Comparison of ENCODE assay signal across 14 cellular contexts in the genomic region with DNA sequence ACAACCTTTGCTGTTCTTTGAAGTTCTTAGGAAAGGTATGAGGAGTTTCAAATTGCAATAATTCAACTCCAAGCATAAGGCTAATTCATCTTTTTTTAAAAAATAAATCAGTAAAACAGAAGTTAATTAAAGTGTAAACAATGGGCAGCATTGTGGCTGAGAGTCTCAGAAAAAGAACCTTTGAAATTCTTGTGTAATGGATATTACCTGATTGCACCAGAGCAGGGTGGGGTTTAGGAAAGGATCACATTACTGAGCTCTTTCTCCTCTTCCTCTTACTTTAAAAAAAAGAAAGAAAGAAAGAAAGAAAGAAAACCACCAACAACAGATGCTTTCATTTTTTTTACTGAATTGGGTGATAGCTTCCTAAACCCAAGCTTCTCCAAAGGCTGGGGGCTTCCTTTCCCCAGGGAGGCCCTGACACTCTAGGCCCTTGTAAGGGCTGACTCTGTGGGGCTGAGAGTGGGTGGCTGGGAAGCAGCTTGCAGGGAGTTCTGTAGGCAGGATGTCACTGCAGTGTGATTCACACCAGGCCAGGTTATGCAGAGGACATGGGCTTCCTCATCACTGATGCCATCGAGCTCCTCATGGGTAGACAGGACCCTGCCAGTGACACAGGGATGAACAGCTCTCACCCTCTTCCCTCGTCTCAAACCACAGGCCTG.
DNase-seq lines count a peak whose midpoint lies in the region; ATAC-seq and TF ChIP-seq lines count a peak whose summit lies in the region.
"Had no signal": no experiment of that assay in that cellular context is flagged by ENCODE, and none has a peak within 500 bp of the region (broad histone marks: within the 10 kb centered on the region; RNA-seq: fewer than 3 reads in every experiment).

No MANE protein-coding gene starts in this region.

- WGBS in H9 (ENCODE audit: extremely low coverage, insufficient read length, low lambda C conversion rate) = no CpG with 5 or more reads among the region's 2 CpGs

- TF ChIP-seq CTCF in Calu3 (IDR thresholded peaks at IDR 0.05; ENCODE audit: unreplicated experiment) = no peak
- TF ChIP-seq CTCF in H9 (conservative IDR thresholded peaks at IDR 0.05) = no peak
- TF ChIP-seq CTCF in mucosa of descending colon (IDR thresholded peaks at IDR 0.05) = no peak

- H3K36me3 ChIP-seq in mucosa of descending colon (ENCODE audit: low read depth) = no peaks in the 10 kb centered on the region
- H3K36me3 ChIP-seq: ascending aorta, neutrophil had no signal

- H2BK120ac ChIP-seq in H9 (ENCODE audit: low read depth, low read length, poor library complexity, severe bottlenecking) = no peak overlapping the region

- no peak overlapping the region for H2BK5ac ChIP-seq in H9 (ENCODE audit: insufficient read length, low read length)

- H2BK20ac ChIP-seq in H9 (ENCODE audit: low read depth, low read length, poor library complexity, severe bottlenecking) = no peak overlapping the region

- H4K8ac ChIP-seq in H9 (replicated peaks; ENCODE audit: insufficient read length, low read depth, low read length) = no peak overlapping the region

- H2AK5ac ChIP-seq in H9 (ENCODE audit: insufficient read length, low read length) = no peak overlapping the region

- H3K27me3 Mint-ChIP-seq in Calu3 (ENCODE audit: unreplicated experiment) (no peaks in the 10 kb centered on the region), H9 (ENCODE audit: low read depth) (no peaks in the 10 kb centered on the region), T-helper 17 cell (peaks cover 4% of the 10 kb centered on the region)

- no peaks in the 10 kb centered on the region for H3K9me3 Mint-ChIP-seq in Calu3 (ENCODE audit: low read depth, unreplicated experiment)
- no peaks in the 10 kb centered on the region for H3K9me3 Mint-ChIP-seq in H9

- H3K79me1 ChIP-seq in H9 (ENCODE audit: insufficient read depth, low read depth, low read length, poor library complexity, severe bottlenecking) = no peaks in the 10 kb centered on the region

- H3K4me3 Mint-ChIP-seq in Calu3 (ENCODE audit: low read depth, unreplicated experiment) (no peak overlapping the region), H9 (no peak overlapping the region), T-helper 17 cell (no peak overlapping the region)

- CTCF ChIA-PET in Calu3 (lab: Charles Lee) = no interaction called here

- H3K36me3 Mint-ChIP-seq in Calu3 (ENCODE audit: insufficient read depth, unreplicated experiment) (no peaks in the 10 kb centered on the region), H9 (ENCODE audit: insufficient read depth in 1 of 3, low read depth in 3 of 3) (no peaks in the 10 kb centered on the region), T-helper 17 cell (ENCODE audit: low read depth) (no peaks in the 10 kb centered on the region)

- no peaks in the 10 kb centered on the region for H3K23me2 ChIP-seq in H9 (ENCODE audit: insufficient read length, low read depth, low read length, poor library complexity, severe bottlenecking)

- H4K20me1 ChIP-seq in H9 (ENCODE audit: control insufficient read depth, insufficient read depth, insufficient read length) = no peaks in the 10 kb centered on the region

- DNase-seq in Calu3 (peak; percentile 48), H9 (peak; percentile 57), T-helper 17 cell (no peak), mucosa of descending colon (no peak), pons (ENCODE audit: low spot score) (no peak), DMS79 (lab: John Stamatoyannopoulos, UW) (no peak), CD1c-positive myeloid dendritic cell (ENCODE audit: extremely low spot score) (no peak)
- DNase-seq: activated CD4-positive, alpha-beta T cell treated with anti-CD3 and anti-CD28 coated beads, Interleukin-2, amount 50 U/mL, for 4 hours; NCI-H774; substantia nigra had no signal

- H3K27me3 ChIP-seq in H9 (ENCODE audit: insufficient read depth, low read length) = no peaks in the 10 kb centered on the region
- H3K27me3 ChIP-seq: ascending aorta, neutrophil had no signal

- H3T11ph ChIP-seq in H9 (ENCODE audit: low read length) = no peak overlapping the region

- 0 out of 2 replicates have a peak overlapping the region, but pooled peaks have one; percentile 3 for H3K14ac ChIP-seq in H9 (ENCODE audit: insufficient read depth, low read length)

- H3K27ac Mint-ChIP-seq in Calu3 (ENCODE audit: unreplicated experiment) (peak overlapping the region; percentile 24), H9 (peak overlapping the region in 2 of 3 experiments; percentile 88 to 89; a peak in 3 of 7 replicates), T-helper 17 cell (peak overlapping the region; percentile 30)

- no peak overlapping the region for H4K5ac ChIP-seq in H9 (ENCODE audit: insufficient read length, low read depth, low read length)

- H3K56ac ChIP-seq in H9 (ENCODE audit: insufficient read length, low read depth, low read length) = no peak overlapping the region

- H3K4me1 ChIP-seq in H9 (ENCODE audit: insufficient read depth, low read length) (peaks cover 7% of the 10 kb centered on the region; the same call in 1 of the 2 replicates), mucosa of descending colon (ENCODE audit: low read depth) (no peaks in the 10 kb centered on the region)
- H3K4me1 ChIP-seq: ascending aorta had no signal

- H3K18ac ChIP-seq in H9 (ENCODE audit: insufficient read length, low read depth, low read length) = no peak overlapping the region

- no peaks in the 10 kb centered on the region for H3K79me2 ChIP-seq in H9 (ENCODE audit: insufficient read depth, low read length)

- no peak overlapping the region for H3K9ac ChIP-seq in H9 (ENCODE audit: extremely low read depth, insufficient read length, low read length)

- no peak overlapping the region for H3K23ac ChIP-seq in H9 (ENCODE audit: insufficient read length, low read depth, low read length)

- peak overlapping the region; percentile 4 for H3K27ac ChIP-seq in H9 (ENCODE audit: insufficient read length, low read depth, low read length)
- H3K27ac ChIP-seq: ascending aorta, neutrophil had no signal

- H2BK12ac ChIP-seq in H9 (ENCODE audit: insufficient read length, low read depth, low read length) = no peak overlapping the region

- no TSS peak for BruUV-seq in Calu3 (replicated peaks; lab: Mats Ljungman, UMichigan)

- no peak overlapping the region for H2AFZ ChIP-seq in H9 (ENCODE audit: low read length)

- intact Hi-C loops in Calu3 (cut with micrococcal nuclease; ENCODE audit: unreplicated experiment) (no loop called here), mucosa of descending colon (cut with DNase I, micrococcal nuclease) (no loop called here)

- H3K4me1 Mint-ChIP-seq in Calu3 (ENCODE audit: low read depth, unreplicated experiment) (peaks cover 8% of the 10 kb centered on the region), H9 (peaks cover 26 to 27% of the 10 kb centered on the region in 2 experiments), T-helper 17 cell (peaks cover 14% of the 10 kb centered on the region)

- H3K4ac ChIP-seq in H9 (ENCODE audit: low read depth, low read length) = no peak overlapping the region

- H3K9me3 ChIP-seq in H9 (ENCODE audit: control insufficient read depth, low read depth, low read length) (no peaks in the 10 kb centered on the region), T-helper 17 cell (ENCODE audit: control insufficient read depth, low read length, poor library complexity, severe bottlenecking) (no peaks in the 10 kb centered on the region), mucosa of descending colon (no peaks in the 10 kb centered on the region)
- H3K9me3 ChIP-seq: ascending aorta, neutrophil had no signal

- H2BK15ac ChIP-seq in H9 (ENCODE audit: low read depth, low read length) = no peak overlapping the region

- no peak overlapping the region for H3K4me3 ChIP-seq in mucosa of descending colon
- H3K4me3 ChIP-seq: ascending aorta had no signal

- peak overlapping the region; percentile 9 for H3K4me2 ChIP-seq in H9 (ENCODE audit: insufficient read depth, insufficient read length, low read length)

- ATAC-seq in T-helper 17 cell = no peak
- ATAC-seq in mucosa of descending colon = peak; percentile 55
- no peak for ATAC-seq in GM18858 (IDR thresholded peaks at IDR 0.05; ENCODE audit: unreplicated experiment)
- ATAC-seq: SK-N-SH treated with all-trans-retinoic acid at 6 μM for 48 hours had no signal

- H4K91ac ChIP-seq in H9 (ENCODE audit: insufficient read length, low read depth, low read length) = no peak overlapping the region

Comparison
In these comparisons a context has a peak if more than half of its experiments do, and no peak if none do; other contexts are left out.
1. DNase-seq: peak in Calu3 (single experiment) and H9 (single experiment); none in T-helper 17 cell (0 of 3), mucosa of descending colon (0 of 3), pons (single experiment), DMS79 (single experiment) and CD1c-positive myeloid dendritic cell (single experiment).
2. H3K27ac Mint-ChIP-seq: peak in every context shown above with its lines; median percentile 88 in H9; 30 in T-helper 17 cell; 24 in Calu3.